Comparison of ENCODE assay signal across 8 cellular contexts in genomic region chr22:46035742-46036557, GRCh38. TPM values are rescaled to one million over a fixed set of nuclear protein-coding genes. Genes with fewer than 3 reads are reported as not detected.
DNase-seq lines count a peak whose midpoint lies in the region; ATAC-seq and TF ChIP-seq lines count a peak whose summit lies in the region.

No MANE protein-coding gene starts in this region.

- intact Hi-C loops in left ventricle myocardium superior (cut with micrococcal nuclease) (no loop called here), psoas muscle (cut with DNase I) (loop anchor here in 1 of 2 donors (5.0 kb wide), 1 partner anchor 36 kb away; no protein-coding TSS in a partner anchor)

- H3K4me1 Mint-ChIP-seq in T-helper 17 cell: peaks cover 9% of the 10 kb centered on the region

- ATAC-seq in GM18498 (IDR thresholded peaks at IDR 0.05; ENCODE audit: unreplicated experiment): peak; percentile 95
- peak; percentile 96 for ATAC-seq in HG02840 (IDR thresholded peaks at IDR 0.05; ENCODE audit: low FRiP score, unreplicated experiment)
- ATAC-seq in T-helper 17 cell: peak; percentile 90
- ATAC-seq in left ventricle myocardium superior: peak; percentile 96
- peak; percentile 88 to 96 (median 93) for ATAC-seq in psoas muscle

- no peak for TF ChIP-seq CTCF in psoas muscle (IDR thresholded peaks at IDR 0.05)

- peak; percentile 98 for DNase-seq in NCI-H146 (lab: John Stamatoyannopoulos, UW)
- DNase-seq in T-helper 17 cell: peak; percentile 100
- DNase-seq in left ventricle myocardium superior: peak; percentile 100
- DNase-seq in psoas muscle: peak; percentile 100

- peak overlapping the region; percentile 75 for H3K27ac Mint-ChIP-seq in T-helper 17 cell

- peak overlapping the region; percentile 80 for H3K4me3 ChIP-seq in psoas muscle
- peak overlapping the region; percentile 62 for H3K4me3 ChIP-seq in urinary bladder (ENCODE audit: low read depth, low read length)

- no peaks in the 10 kb centered on the region for H3K27me3 Mint-ChIP-seq in T-helper 17 cell

- H3K27me3 ChIP-seq in psoas muscle (ENCODE audit: insufficient read depth in 3 of 3, low read length in 2 of 3): no peaks in the 10 kb centered on the region

- H3K36me3 ChIP-seq in psoas muscle (ENCODE audit: insufficient read depth in 1 of 2, low read depth in 1 of 2) (no peaks in the 10 kb centered on the region), urinary bladder (ENCODE audit: insufficient read depth) (no peaks in the 10 kb centered on the region)

- peaks cover 51% of the 10 kb centered on the region for H3K4me1 ChIP-seq in psoas muscle
- no peaks in the 10 kb centered on the region for H3K4me1 ChIP-seq in urinary bladder (ENCODE audit: insufficient read depth)

- peak overlapping the region; percentile 83 for H3K4me3 Mint-ChIP-seq in T-helper 17 cell

- H3K9me3 ChIP-seq in T-helper 17 cell (ENCODE audit: control insufficient read depth, low read length, poor library complexity, severe bottlenecking): no peaks in the 10 kb centered on the region
- no peaks in the 10 kb centered on the region for H3K9me3 ChIP-seq in psoas muscle

- WGBS in psoas muscle, 3 donors: 0 to 1% (median 1%) methylated on average over 47 to 84 of the region's 84 CpGs
- WGBS in urinary bladder: under 1% methylated on average over 84 of the region's 84 CpGs

- no peaks in the 10 kb centered on the region for H3K36me3 Mint-ChIP-seq in T-helper 17 cell (ENCODE audit: low read depth)

- H3K27ac ChIP-seq in angular gyrus (ENCODE audit: low read depth, low read length): peak overlapping the region; percentile 97
- H3K27ac ChIP-seq in psoas muscle: peak overlapping the region; percentile 97
- peak overlapping the region; percentile 98 for H3K27ac ChIP-seq in urinary bladder (ENCODE audit: low read depth)

RNA-seq across cellular contexts. Expression of gene WNT7B, which starts 59.0 kb away (rescaled TPM):
- total RNA-seq in T-helper 17 cell: not detected
- total RNA-seq in left ventricle myocardium superior: not detected
- total RNA-seq in psoas muscle: not detected
- under 1 TPM in 1 of 3 donors, not detected in 2; 0.05 TPM for polyA plus RNA-seq in psoas muscle
- 3.1 TPM for total RNA-seq in urinary bladder
- polyA plus RNA-seq in urinary bladder: 4.1 TPM

Comparison
In these comparisons a context has a peak if more than half of its experiments do, and no peak if none do; other contexts are left out.
1. Peak in every context shown above with its lines: DNase-seq, ATAC-seq, H3K4me3 ChIP-seq and H3K27ac ChIP-seq.